ENCODE assay signal across 10 cellular contexts in the genomic region with DNA sequence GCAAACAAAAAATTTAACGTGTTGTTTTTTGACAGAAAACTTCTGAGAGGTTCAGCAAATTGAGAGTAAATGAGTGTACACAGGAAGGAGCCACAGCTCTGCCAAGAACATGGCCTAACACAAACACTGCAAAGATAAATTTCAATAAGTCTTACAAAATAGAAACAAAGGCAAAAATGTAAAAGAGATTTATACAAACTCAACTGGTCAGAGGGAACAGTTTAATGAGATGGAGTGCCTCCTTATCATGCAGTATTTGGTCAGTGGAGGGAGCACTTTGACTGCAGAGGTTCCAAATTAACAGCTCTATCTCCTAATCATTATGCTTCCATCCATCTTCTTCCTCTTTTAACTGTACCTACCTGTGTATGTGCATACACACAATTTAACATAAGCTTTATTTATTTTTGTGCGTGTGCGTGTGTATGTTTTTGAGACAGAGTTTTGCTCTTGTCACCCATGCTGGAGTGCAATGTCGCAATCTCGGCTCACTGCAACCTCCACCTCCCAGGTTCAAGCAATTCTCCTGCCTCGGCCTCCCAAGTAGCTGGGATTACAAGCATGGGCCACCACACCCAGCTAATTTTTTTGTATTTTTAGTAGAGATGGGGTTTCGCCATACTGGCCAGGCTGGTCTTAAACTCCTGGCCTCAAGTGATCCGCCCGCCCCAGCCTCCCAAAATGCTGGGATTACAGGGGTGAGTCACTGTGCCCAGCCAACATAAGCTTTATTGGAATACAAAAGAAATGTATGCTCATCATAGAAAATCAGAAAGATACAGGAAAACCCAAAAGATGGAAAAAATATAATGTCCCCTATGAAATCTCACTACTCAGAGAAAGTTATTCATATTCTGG.
DNase-seq lines count a peak whose midpoint lies in the region; ATAC-seq and TF ChIP-seq lines count a peak whose summit lies in the region.
"Had no signal": no experiment of that assay in that cellular context is flagged by ENCODE, and none has a peak within 500 bp of the region (broad histone marks: within the 10 kb centered on the region; RNA-seq: fewer than 3 reads in every experiment).

No MANE protein-coding gene starts in this region.

- H3K9me3 ChIP-seq in body of pancreas (no peaks in the 10 kb centered on the region), lower lobe of right lung (no peaks in the 10 kb centered on the region)
- H3K9me3 ChIP-seq: sigmoid colon had no signal

- no peak overlapping the region for H3K27ac Mint-ChIP-seq in activated CD8-positive, alpha-beta memory T cell treated with anti-CD3 and anti-CD28 coated beads, Interleukin-2, amount 10 ng/mL, durations not matched to agents 7 days and 5 days

- 85 to 88% methylated on average over 9 of the region's 9 CpGs for WGBS in body of pancreas, 2 donors

- peaks cover 27% of the 10 kb centered on the region for H3K4me1 Mint-ChIP-seq in activated CD8-positive, alpha-beta memory T cell treated with anti-CD3 and anti-CD28 coated beads, Interleukin-2, amount 10 ng/mL, durations not matched to agents 7 days and 5 days

- H3K4me1 ChIP-seq in body of pancreas (peaks cover 16% of the 10 kb centered on the region), lower lobe of right lung (peaks cover 24% of the 10 kb centered on the region)

- DNase-seq in GM06990 (ENCODE audit: extremely low read depth, insufficient read length) (no peak), LNCaP clone FGC (ENCODE audit: low read depth) (no peak), body of pancreas (no peak), lower lobe of right lung (no peak), NCI-H128 (lab: John Stamatoyannopoulos, UW; ENCODE audit: unreplicated experiment) (no peak)
- no peak for DNase-seq in activated CD8-positive, alpha-beta memory T cell treated with anti-CD3 and anti-CD28 coated beads, Interleukin-2, amount 10 ng/mL, durations not matched to agents 7 days and 5 days
- DNase-seq: NCI-H226, sigmoid colon had no signal

- H3K36me3 ChIP-seq in GM06990 (ENCODE audit: control insufficient read depth, insufficient read depth, low read length) (no peaks in the 10 kb centered on the region; the same call in none of the 2 replicates), body of pancreas (replicated peaks in 1 of 2; ENCODE audit: insufficient read depth in 1 of 2, low read depth in 2 of 2) (no peaks in the 10 kb centered on the region), lower lobe of right lung (no peaks in the 10 kb centered on the region)
- H3K36me3 ChIP-seq: sigmoid colon had no signal

- ATAC-seq in body of pancreas (peak; percentile 28), lower lobe of right lung (peak; percentile 57 to 62), HG02840 (IDR thresholded peaks at IDR 0.05; ENCODE audit: low FRiP score, unreplicated experiment) (no peak), HG03520 (IDR thresholded peaks at IDR 0.05; ENCODE audit: unreplicated experiment) (no peak)
- ATAC-seq in activated CD8-positive, alpha-beta memory T cell treated with anti-CD3 and anti-CD28 coated beads, Interleukin-2, amount 10 ng/mL, durations not matched to agents 7 days and 5 days = no peak

- H3K4me3 Mint-ChIP-seq in activated CD8-positive, alpha-beta memory T cell treated with anti-CD3 and anti-CD28 coated beads, Interleukin-2, amount 10 ng/mL, durations not matched to agents 7 days and 5 days = no peak overlapping the region

- no peaks in the 10 kb centered on the region for H3K27me3 Mint-ChIP-seq in activated CD8-positive, alpha-beta memory T cell treated with anti-CD3 and anti-CD28 coated beads, Interleukin-2, amount 10 ng/mL, durations not matched to agents 7 days and 5 days

- H3K27me3 ChIP-seq in GM06990 (replicated peaks; ENCODE audit: control insufficient read depth, insufficient read depth, low read length) = no peaks in the 10 kb centered on the region
- no peaks in the 10 kb centered on the region for H3K27me3 ChIP-seq in body of pancreas
- H3K27me3 ChIP-seq in lower lobe of right lung (ENCODE audit: low read depth) = no peaks in the 10 kb centered on the region
- H3K27me3 ChIP-seq: sigmoid colon had no signal

- H3K27ac ChIP-seq in body of pancreas = peak overlapping the region in 1 of 4 donors; percentile 29
- no peak overlapping the region for H3K27ac ChIP-seq in lower lobe of right lung
- H3K27ac ChIP-seq: sigmoid colon had no signal

- no peak overlapping the region for H3K4me3 ChIP-seq in GM06990 (replicated peaks; ENCODE audit: low read depth, low read length)
- no peak overlapping the region for H3K4me3 ChIP-seq in LNCaP clone FGC (ENCODE audit: low read depth, low read length)
- no peak overlapping the region for H3K4me3 ChIP-seq in body of pancreas
- H3K4me3 ChIP-seq in lower lobe of right lung = no peak overlapping the region
- H3K4me3 ChIP-seq: sigmoid colon had no signal

- CTCF ChIA-PET in activated CD8-positive, alpha-beta memory T cell treated with anti-CD3 and anti-CD28 coated beads, Interleukin-2, amount 10 ng/mL, durations not matched to agents 7 days and 5 days (lab: Charles Lee) = interaction anchor here (0.5 to 4.9 kb wide), 18 partner anchors 9 to 375 kb away, joined by 3 to 88 read pairs (median 4); a partner anchor contains a TSS

- TF ChIP-seq CTCF in GM06990 (IDR thresholded peaks at IDR 0.05; ENCODE audit: insufficient read depth, low read length, poor library complexity, severe bottlenecking) (peak; percentile 30), LNCaP clone FGC (IDR thresholded peaks at IDR 0.05; ENCODE audit: control insufficient read depth, extremely low read depth, insufficient read depth) (peak; percentile 59), body of pancreas (IDR thresholded peaks at IDR 0.05) (peak in 5 of 7 experiments; percentile 8 to 27 (median 25)), lower lobe of right lung (IDR thresholded peaks at IDR 0.05) (peak; percentile 32)

- intact Hi-C loops in body of pancreas (cut with DNase I) (no loop called here), lower lobe of right lung (cut with DNase I) (no loop called here)

- H3K9me3 Mint-ChIP-seq in activated CD8-positive, alpha-beta memory T cell treated with anti-CD3 and anti-CD28 coated beads, Interleukin-2, amount 10 ng/mL, durations not matched to agents 7 days and 5 days (ENCODE audit: low read depth) = no peaks in the 10 kb centered on the region

- TF ChIP-seq POLR2A in body of pancreas (IDR thresholded peaks at IDR 0.05) = no peak

- H3K36me3 Mint-ChIP-seq in activated CD8-positive, alpha-beta memory T cell treated with anti-CD3 and anti-CD28 coated beads, Interleukin-2, amount 10 ng/mL, durations not matched to agents 7 days and 5 days = peaks cover 9% of the 10 kb centered on the region

Comparison
In these comparisons a context has a peak if more than half of its experiments do, and no peak if none do; other contexts are left out.
1. ATAC-seq: peak in body of pancreas (single experiment) and lower lobe of right lung (2 of 2); none in HG02840 (single experiment), activated CD8-positive, alpha-beta memory T cell treated with anti-CD3 and anti-CD28 coated beads, Interleukin-2, amount 10 ng/mL, durations not matched to agents 7 days and 5 days (single experiment) and HG03520 (single experiment).
2. Peak in every context shown above with its lines, with median percentiles within 50 percentile points of each other: CTCF ChIP-seq.